In the genomic region with DNA sequence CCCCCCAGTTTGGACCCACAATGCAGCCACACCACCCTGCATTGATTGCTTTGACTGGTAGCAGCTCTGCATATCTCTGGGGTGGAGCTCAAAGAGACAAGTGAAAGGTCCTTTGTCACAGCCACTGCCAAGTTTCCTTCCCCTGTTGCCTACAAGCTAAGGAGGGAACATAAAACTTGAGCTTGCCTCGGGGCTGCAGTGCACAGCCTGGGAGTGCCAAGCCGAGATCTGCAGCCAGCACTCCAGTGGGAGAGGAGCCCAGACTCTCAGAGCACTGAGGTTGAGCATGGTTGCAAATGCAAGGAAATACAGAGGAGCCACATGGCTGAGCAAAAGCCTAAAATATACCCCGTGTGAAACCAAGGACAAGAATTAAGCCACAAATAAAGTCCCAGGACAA, we compare ENCODE assay signal across 28 cellular contexts.
"Had no signal": no experiment of that assay in that cellular context is flagged by ENCODE, and none has a peak within 500 bp of the region (broad histone marks: within the 10 kb centered on the region; RNA-seq: fewer than 3 reads in every experiment).

No MANE protein-coding gene starts in this region.

- H3K36me3 ChIP-seq: heart left ventricle, lower lobe of right lung, neural progenitor cell, upper lobe of left lung, vagina, WERI-Rb-1 had no signal

- H3K4me1 ChIP-seq: heart left ventricle, lower lobe of right lung, neural progenitor cell, upper lobe of left lung had no signal

- H3K4me2 ChIP-seq: neural progenitor cell, smooth muscle cell had no signal

- DNase-seq: activated CD4-positive, alpha-beta T cell treated with anti-CD3 and anti-CD28 coated beads, Interleukin-2, amount 50 U/mL, for 1 hour; activated CD8-positive, alpha-beta memory T cell treated with anti-CD3 and anti-CD28 coated beads, Interleukin-2, amount 10 ng/mL, durations not matched to agents 7 days and 5 days; activated CD8-positive, alpha-beta T cell treated with anti-CD3 and anti-CD28 coated beads for 36 hours; activated T-cell treated with anti-CD3 and anti-CD28 coated beads, Interleukin-2, amount 50 U/mL, for 48 hours; cerebellar nuclear complex; effector memory CD8-positive, alpha-beta T cell; erythroblast; foreskin fibroblast; heart left ventricle; immature natural killer cell; lower lobe of right lung; mesendoderm; natural killer cell; stimulated activated CD4-positive, alpha-beta T cell treated with anti-CD3 and anti-CD28 coated beads, Interleukin-1b, Interleukin-23, amount 100 ng/mL, for 48 hours; stimulated activated CD4-positive, alpha-beta T cell treated with anti-CD3 and anti-CD28 coated beads, Interleukin-4, amount 100 ng/mL, for 4 hours; stimulated activated CD8-positive, alpha-beta memory T cell treated with anti-CD3 and anti-CD28 coated beads, Interleukin-4, amount 100 ng/mL, for 48 hours; stimulated activated naive CD8-positive, alpha-beta T cell treated with anti-CD3 and anti-CD28 coated beads, Interleukin-15, amount 100 ng/mL, for 72 hours; substantia nigra; SW 1271; T1000; WERI-Rb-1 had no signal

- H3K4me3 ChIP-seq: coronary artery, heart left ventricle, lower lobe of right lung, neural progenitor cell, smooth muscle cell, upper lobe of left lung, vagina had no signal

- H3K9ac ChIP-seq: neural progenitor cell had no signal

- ATAC-seq: activated CD8-positive, alpha-beta memory T cell treated with anti-CD3 and anti-CD28 coated beads, Interleukin-2, amount 10 ng/mL, durations not matched to agents 7 days and 5 days; activated CD8-positive, alpha-beta T cell treated with anti-CD3 and anti-CD28 coated beads for 36 hours; effector memory CD8-positive, alpha-beta T cell; heart left ventricle; left lobe of liver; lower lobe of right lung; natural killer cell; stimulated activated memory B cell treated with anti-CD40 and anti-IgM and Interleukin-4, amounts not matched to agents 10 μg/mL and 1 μg/mL and 100 μg/mL, for 72 hours; stimulated activated naive CD8-positive, alpha-beta T cell treated with anti-CD3 and anti-CD28 coated beads, Interleukin-15, amount 100 ng/mL, for 72 hours had no signal

- H3K27me3 ChIP-seq: heart left ventricle, neural progenitor cell, upper lobe of left lung, vagina had no signal

- H3K27ac ChIP-seq: coronary artery, heart left ventricle, lower lobe of right lung, neural progenitor cell, upper lobe of left lung, vagina, WERI-Rb-1 had no signal

- H2AFZ ChIP-seq: neural progenitor cell had no signal

- H3K9me3 ChIP-seq: lower lobe of right lung, upper lobe of left lung, vagina had no signal
